ENCODE assay signal across 12 cellular contexts in the genomic region with DNA sequence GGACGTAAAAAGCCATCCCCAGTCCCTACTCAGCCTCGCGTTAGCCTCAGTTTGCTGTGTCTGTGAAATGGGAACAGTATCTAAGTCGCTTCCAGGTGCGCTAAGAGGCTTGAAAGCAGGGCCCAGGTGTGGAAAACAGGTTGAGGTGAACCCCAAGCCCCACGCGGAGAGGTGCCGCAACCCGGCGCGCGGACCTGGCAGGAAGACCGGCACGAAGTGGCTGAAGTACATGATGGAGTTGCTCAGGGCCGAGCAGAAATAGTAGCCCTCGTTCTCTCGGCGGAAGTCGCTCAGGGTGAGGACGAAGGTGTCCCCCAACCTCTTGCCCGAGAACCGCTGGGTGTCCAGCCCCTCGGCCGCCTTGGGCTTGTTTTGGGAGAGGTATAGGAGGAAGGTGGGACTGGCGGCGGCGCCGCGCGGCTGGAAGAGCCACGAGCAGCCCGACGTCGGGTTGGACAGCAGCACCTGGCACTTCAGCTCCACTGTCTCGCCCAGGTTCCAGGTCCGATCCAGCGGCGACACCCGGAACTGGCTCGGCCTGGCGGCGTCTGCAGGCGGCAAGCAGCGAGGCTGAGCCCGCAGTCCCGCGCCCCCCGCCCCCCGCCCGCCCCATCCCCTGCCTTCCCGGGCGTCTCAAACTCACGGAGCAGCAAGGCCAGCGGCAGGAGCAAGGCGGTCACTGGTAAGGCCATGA. TPM values are rescaled to one million over a fixed set of nuclear protein-coding genes. Genes with fewer than 3 reads are reported as not detected.
DNase-seq lines count a peak whose midpoint lies in the region; ATAC-seq and TF ChIP-seq lines count a peak whose summit lies in the region.
"Had no signal": no experiment of that assay in that cellular context is flagged by ENCODE, and none has a peak within 500 bp of the region (broad histone marks: within the 10 kb centered on the region; RNA-seq: fewer than 3 reads in every experiment).

No MANE protein-coding gene starts in this region.

- H3K27me3 ChIP-seq in cardiac muscle cell (peaks cover 96% of the 10 kb centered on the region), right lobe of liver (peaks cover 0 to 24% of the 10 kb centered on the region in 2 donors), tibial nerve (peaks cover 0 to 65% of the 10 kb centered on the region in 2 donors)

- peak overlapping the region; percentile 29 to 36 for H3K27ac Mint-ChIP-seq in activated naive CD4-positive, alpha-beta T cell treated with anti-CD3 and anti-CD28 coated beads, Interleukin-2, amount 50 U/mL, for 72 hours

- H3K27ac ChIP-seq in cardiac muscle cell, result no peak overlapping the region
- H3K27ac ChIP-seq in right lobe of liver, result no peak overlapping the region
- H3K27ac ChIP-seq in tibial nerve, result peak overlapping the region in 1 of 4 donors; percentile 63

- TF ChIP-seq POLR2A in right lobe of liver (IDR thresholded peaks at IDR 0.05) (no peak), tibial nerve (IDR thresholded peaks at IDR 0.05) (no peak)

- H3K9me3 Mint-ChIP-seq in activated naive CD4-positive, alpha-beta T cell treated with anti-CD3 and anti-CD28 coated beads, Interleukin-2, amount 50 U/mL, for 72 hours, result peaks cover 4 to 5% of the 10 kb centered on the region in 2 donors

- intact Hi-C loops in Right ventricle myocardium inferior (cut with DNase I), result no loop called here
- intact Hi-C loops in right lobe of liver (cut with DNase I), result no loop called here

- H3K9me3 ChIP-seq in cardiac muscle cell (ENCODE audit: low read depth) (no peaks in the 10 kb centered on the region), right lobe of liver (no peaks in the 10 kb centered on the region), tibial nerve (peaks cover 0 to under 1% (median 0%) of the 10 kb centered on the region in 4 donors)

- no peak for TF ChIP-seq EP300 in tibial nerve (IDR thresholded peaks at IDR 0.05)

- H3K36me3 ChIP-seq in cardiac muscle cell, result no peaks in the 10 kb centered on the region
- H3K36me3 ChIP-seq in right lobe of liver, result no peaks in the 10 kb centered on the region
- no peaks in the 10 kb centered on the region for H3K36me3 ChIP-seq in tibial nerve

- ATAC-seq in Right ventricle myocardium inferior (no peak), right lobe of liver (peak in 3 of 4 donors; percentile 14 to 31 (median 25))
- ATAC-seq in activated naive CD4-positive, alpha-beta T cell treated with anti-CD3 and anti-CD28 coated beads, Interleukin-2, amount 50 U/mL, for 72 hours, result peak; percentile 5 to 40

- TF ChIP-seq CTCF in cardiac muscle cell (IDR thresholded peaks at IDR 0.05; ENCODE audit: low read depth, low read length), result no peak
- no peak for TF ChIP-seq CTCF in right lobe of liver (IDR thresholded peaks at IDR 0.05)
- no peak for TF ChIP-seq CTCF in tibial nerve (IDR thresholded peaks at IDR 0.05)
- no peak for TF ChIP-seq CTCF in GM10248 (IDR thresholded peaks at IDR 0.05; ENCODE audit: control extremely low read depth, extremely low read depth, low read depth, missing control alignments)

- peaks cover 4 to 26% of the 10 kb centered on the region in 2 donors for H3K36me3 Mint-ChIP-seq in activated naive CD4-positive, alpha-beta T cell treated with anti-CD3 and anti-CD28 coated beads, Interleukin-2, amount 50 U/mL, for 72 hours

- POLR2A ChIA-PET in GM10248 (lab: Yijun Ruan, JAX), result no interaction called here

- H3K4me3 ChIP-seq in cardiac muscle cell, result peak overlapping the region; percentile 17
- peak overlapping the region in 1 of 3 donors; percentile 24 for H3K4me3 ChIP-seq in right lobe of liver
- peak overlapping the region in 3 of 4 donors; percentile 24 to 35 (median 35) for H3K4me3 ChIP-seq in tibial nerve

- WGBS in right lobe of liver (ENCODE audit: insufficient coverage, low coverage, low lambda C conversion rate, missing lambda C conversion rate), result 9% methylated on average over 22 of the region's 55 CpGs
- WGBS in tibial nerve, 2 donors, result 4 to 8% methylated on average over 27 to 34 of the region's 55 CpGs

- CTCF ChIA-PET in GM10248 (lab: Yijun Ruan, JAX), result interaction anchor here (2.0 kb wide), 1 partner anchor 22 kb away, joined by 6 read pairs; no protein-coding TSS in a partner anchor

- DNase-seq in cardiac muscle cell (ENCODE audit: low read depth in 1 of 2, low spot score in 1 of 2) (no peak), Right ventricle myocardium inferior (ENCODE audit: missing footprints) (no peak), right lobe of liver (peak in 1 of 3 donors; percentile 56), tibial nerve (ENCODE audit: low spot score in 2 of 2) (no peak), mesenteric fat pad (ENCODE audit: low spot score) (no peak), T1000 (lab: John Stamatoyannopoulos, UW) (no peak), GM10248 (ENCODE audit: extremely low spot score) (no peak)
- peak in 1 of 2 donors; percentile 16 for DNase-seq in activated naive CD4-positive, alpha-beta T cell treated with anti-CD3 and anti-CD28 coated beads, Interleukin-2, amount 50 U/mL, for 72 hours (ENCODE audit: low spot score in 2 of 2)
- DNase-seq: COR-L47; hypothalamus; stimulated activated CD4-positive, alpha-beta T cell treated with anti-CD3 and anti-CD28 coated beads, Interleukin-1b, Interleukin-23, amount 100 ng/mL, for 48 hours had no signal

- H3K4me1 ChIP-seq in cardiac muscle cell (ENCODE audit: low read depth) (no peaks in the 10 kb centered on the region), right lobe of liver (peaks cover 0 to 26% (median 0%) of the 10 kb centered on the region in 4 donors), tibial nerve (peaks cover 0 to 43% (median 23%) of the 10 kb centered on the region in 4 donors)

RNA-seq across cellular contexts. Expression of a gene that starts 0.4 kb away (rescaled TPM):
- total RNA-seq in cardiac muscle cell, result 0.07 TPM in 1 of 2 replicates, not detected in the other
- polyA plus RNA-seq in cardiac muscle cell, result 0.41 TPM in 1 of 2 replicates, not detected in the other
- 1.2 TPM for total RNA-seq in Right ventricle myocardium inferior
- 1 to 10 TPM in 1 of 2 donors, under 1 TPM in 1; 0.31 to 1.7 TPM for total RNA-seq in activated naive CD4-positive, alpha-beta T cell treated with anti-CD3 and anti-CD28 coated beads, Interleukin-2, amount 50 U/mL, for 72 hours
- total RNA-seq in right lobe of liver, result 1 to 10 TPM in 1 of 6 experiments, under 1 TPM in 5; 0.26 to 1.1 (median 0.61) TPM
- total RNA-seq in tibial nerve, result 1 to 10 TPM in 2 of 4 donors, under 1 TPM in 1, not detected in 1; 0.63 to 1.8 (median 1.1) TPM
- 2.8 TPM for total RNA-seq in mesenteric fat pad
- total RNA-seq: OCI-LY7 had no signal
